8 cellular contexts compared by ENCODE assay signal in the genomic region with DNA sequence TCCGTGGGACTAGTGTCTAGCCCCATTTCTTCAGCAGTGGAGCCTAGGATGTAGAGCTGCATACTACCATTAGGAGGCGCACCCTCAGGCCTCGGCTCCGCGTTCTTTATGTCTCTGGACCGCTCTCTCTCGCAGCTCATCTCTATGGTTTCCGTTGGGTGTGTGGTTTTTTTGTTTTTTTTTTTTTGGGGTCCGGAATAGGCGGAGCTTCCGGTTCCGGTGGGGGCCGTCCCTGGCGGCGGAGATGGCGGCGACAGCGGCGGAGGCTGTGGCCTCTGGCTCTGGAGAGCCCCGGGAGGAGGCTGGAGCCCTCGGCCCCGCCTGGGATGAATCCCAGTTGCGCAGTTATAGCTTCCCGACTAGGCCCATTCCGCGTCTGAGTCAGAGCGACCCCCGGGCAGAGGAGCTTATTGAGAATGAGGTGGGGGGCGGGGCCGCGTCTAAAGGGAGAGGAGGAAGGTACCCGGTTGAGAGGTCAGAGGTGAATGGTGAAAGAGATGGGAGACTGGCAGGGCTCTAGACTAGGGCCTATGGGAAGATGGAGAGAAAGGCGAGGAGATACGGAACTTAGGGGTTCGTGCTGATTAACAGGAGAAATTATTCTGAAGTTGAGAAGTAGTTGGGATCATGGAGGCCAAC. TPM values are rescaled to one million over a fixed set of nuclear protein-coding genes. Genes with fewer than 3 reads are reported as not detected.
A peak's percentile ranks its signal among the peaks of the same experiment; 100 is the strongest.
DNase-seq lines count a peak whose midpoint lies in the region; ATAC-seq, FAIRE-seq and TF ChIP-seq lines count a peak whose summit lies in the region.

A gene (plus strand): TSS at position 229 of the 639 bp plus-strand sequence. CDS start 16 bp downstream, at position 245.

- intact Hi-C loops in kidney (cut with DNase I): no loop called here

- peaks cover 6 to 13% of the 10 kb centered on the region in 2 donors for H3K4me1 ChIP-seq in kidney (ENCODE audit: control insufficient read depth in 1 of 2, insufficient read depth in 1 of 2, low read depth in 1 of 2, low read length in 2 of 2)

- peaks cover 11 to 14% of the 10 kb centered on the region in 2 donors for H3K36me3 ChIP-seq in kidney (ENCODE audit: control insufficient read depth in 1 of 2, insufficient read depth in 2 of 2, low read length in 2 of 2)

- peak; percentile 92 for ATAC-seq in GM19025 (IDR thresholded peaks at IDR 0.05; ENCODE audit: low read depth, unreplicated experiment)
- peak; percentile 96 for ATAC-seq in HG03342 (IDR thresholded peaks at IDR 0.05; ENCODE audit: unreplicated experiment)
- peak; percentile 96 to 98 for ATAC-seq in activated CD4-positive, CD25-positive, alpha-beta regulatory T cell treated with anti-CD3 and anti-CD28 coated beads, Interleukin-2, amount 50 U/mL, for 24 hours

- peak; percentile 85 for FAIRE-seq in kidney (lab: Jason Lieb, UNC)

- H3K9me3 ChIP-seq in kidney (ENCODE audit: control insufficient read depth in 1 of 2, low read length in 2 of 2): no peaks in the 10 kb centered on the region

- H3K4me3 ChIP-seq in kidney (ENCODE audit: low read length in 2 of 2): peak within 1 kb of the TSS; percentile 72 to 86

- no peak within 1 kb of the TSS for H3K27ac ChIP-seq in kidney (ENCODE audit: low read depth in 2 of 2, low read length in 2 of 2)

- H3K9ac ChIP-seq in kidney (ENCODE audit: low read length in 2 of 2): peak within 1 kb of the TSS; percentile 18 to 42

- DNase-seq in AML-193 (lab: John Stamatoyannopoulos, UW) (peak; percentile 89 to 93), NCI-H345 treated with DMSO at 0.1 percent for 48 hours (lab: John Stamatoyannopoulos, UW; ENCODE audit: unreplicated experiment) (peak; percentile 84), cerebellar nuclear complex (lab: John Stamatoyannopoulos, UW) (peak; percentile 22 to 83), kidney (peak; percentile 95)
- peak; percentile 89 for DNase-seq in stimulated activated CD4-positive, alpha-beta T cell treated with anti-CD3 and anti-CD28 coated beads, Interleukin-15, amount 100 ng/mL, for 24 hours

- peak; percentile 87 for TF ChIP-seq CTCF in kidney (IDR thresholded peaks at IDR 0.05; ENCODE audit: borderline replicate concordance, extremely low read depth, insufficient read depth)

RNA-seq across cellular contexts. Expression of the gene that starts here (rescaled TPM):
- total RNA-seq in kidney: 40.6 TPM
- polyA plus RNA-seq in kidney (ENCODE audit: insufficient read depth, low read depth, low replicate concordance): 10.9 TPM
